ENCODE assay signal across 16 cellular contexts in genomic region chr1:21267191-21268077, GRCh38. TPM values are rescaled to one million over a fixed set of nuclear protein-coding genes. Genes with fewer than 3 reads are reported as not detected.
A peak's percentile ranks its signal among the peaks of the same experiment; 100 is the strongest.
DNase-seq lines count a peak whose midpoint lies in the region; ATAC-seq and TF ChIP-seq lines count a peak whose summit lies in the region.
"Had no signal": no experiment of that assay in that cellular context is flagged by ENCODE, and none has a peak within 500 bp of the region (broad histone marks: within the 10 kb centered on the region; RNA-seq: fewer than 3 reads in every experiment).

No MANE protein-coding gene starts in this region.

- no peaks in the 10 kb centered on the region for H3K9me3 Mint-ChIP-seq in memory B cell
- H3K9me3 Mint-ChIP-seq: activated T-helper 1 cell treated with anti-CD3 and anti-CD28 coated beads, Interleukin-12 subunit alpha, Interleukin-12 subunit beta, Interleukin-2, Interleukin-4 antibody, amounts not matched to agents 30 ng/mL and 10 ng/mL and 1 ng/mL, durations not matched to agents 14 hours and 24 hours and 36 hours had no signal

- no peak overlapping the region for H3K4me3 Mint-ChIP-seq in memory B cell
- H3K4me3 Mint-ChIP-seq: activated T-helper 1 cell treated with anti-CD3 and anti-CD28 coated beads, Interleukin-12 subunit alpha, Interleukin-12 subunit beta, Interleukin-2, Interleukin-4 antibody, amounts not matched to agents 30 ng/mL and 10 ng/mL and 1 ng/mL, durations not matched to agents 14 hours and 24 hours and 36 hours had no signal

- no peak for ATAC-seq in right cardiac atrium
- ATAC-seq in left ventricle myocardium superior, result no peak
- no peak for ATAC-seq in memory B cell (ENCODE audit: low read depth)

- intact Hi-C loops in right cardiac atrium (cut with DNase I) (loop anchor here in 1 of 4 donors (10.0 kb wide), 1 partner anchor 57 kb away; no protein-coding TSS in a partner anchor), left ventricle myocardium superior (cut with micrococcal nuclease) (loop anchor here (5.0 kb wide), 1 partner anchor 65 kb away; no protein-coding TSS in a partner anchor), sigmoid colon (cut with DNase I) (no loop called here)

- no peak overlapping the region for H3K4me3 ChIP-seq in right cardiac atrium (ENCODE audit: low read length)
- no peak overlapping the region for H3K4me3 ChIP-seq in BE2C (ENCODE audit: low read depth, low read length)
- H3K4me3 ChIP-seq in sigmoid colon, result no peak overlapping the region
- H3K4me3 ChIP-seq: BLaER1 had no signal

- peaks cover 8% of the 10 kb centered on the region for H3K4me1 Mint-ChIP-seq in memory B cell

- TF ChIP-seq CTCF in BE2C (IDR thresholded peaks at IDR 0.05; ENCODE audit: low read depth, low read length) (no peak), sigmoid colon (IDR thresholded peaks at IDR 0.05) (no peak)

- H3K4me1 ChIP-seq in right cardiac atrium (ENCODE audit: control insufficient read depth, insufficient read depth, low read length) (peaks cover 36% of the 10 kb centered on the region), BE2C (peaks cover 4% of the 10 kb centered on the region), sigmoid colon (peaks cover 0 to 40% (median 35%) of the 10 kb centered on the region in 4 donors)

- H3K36me3 ChIP-seq in BE2C (peaks cover 20% of the 10 kb centered on the region), sigmoid colon (peaks cover 18 to 71% (median 47%) of the 10 kb centered on the region in 4 donors)

- TF ChIP-seq POLR2A in sigmoid colon (IDR thresholded peaks at IDR 0.05), result no peak

- H3K36me3 Mint-ChIP-seq in memory B cell, result peaks cover 17% of the 10 kb centered on the region

- no peaks in the 10 kb centered on the region for H3K27me3 Mint-ChIP-seq in memory B cell

- H3K27me3 ChIP-seq in right cardiac atrium (ENCODE audit: control insufficient read depth, insufficient read depth) (no peaks in the 10 kb centered on the region), BE2C (no peaks in the 10 kb centered on the region), sigmoid colon (no peaks in the 10 kb centered on the region)
- H3K27me3 ChIP-seq: BLaER1 had no signal

- H3K27ac Mint-ChIP-seq in memory B cell, result peak overlapping the region; percentile 12
- H3K27ac Mint-ChIP-seq: activated T-helper 1 cell treated with anti-CD3 and anti-CD28 coated beads, Interleukin-12 subunit alpha, Interleukin-12 subunit beta, Interleukin-2, Interleukin-4 antibody, amounts not matched to agents 30 ng/mL and 10 ng/mL and 1 ng/mL, durations not matched to agents 14 hours and 24 hours and 36 hours had no signal

- 87% methylated on average over 16 of the region's 16 CpGs for WGBS in right cardiac atrium
- WGBS in sigmoid colon, 2 donors, result 92 to 96% methylated on average over 16 of the region's 16 CpGs

- peak overlapping the region; percentile 22 for H3K27ac ChIP-seq in right cardiac atrium (ENCODE audit: low read length)
- no peak overlapping the region for H3K27ac ChIP-seq in sigmoid colon
- H3K27ac ChIP-seq: 22Rv1, BLaER1 had no signal

- TF ChIP-seq EP300 in sigmoid colon (IDR thresholded peaks at IDR 0.05), result no peak

- H3K9me3 ChIP-seq in right cardiac atrium (ENCODE audit: control insufficient read depth, low read length), result no peaks in the 10 kb centered on the region
- no peaks in the 10 kb centered on the region for H3K9me3 ChIP-seq in BE2C
- H3K9me3 ChIP-seq in sigmoid colon, result no peaks in the 10 kb centered on the region

- DNase-seq in NCI-H146 (lab: John Stamatoyannopoulos, UW) (peak; percentile 28), NCI-H146 treated with DMSO at 0.1 percent for 48 hours (lab: John Stamatoyannopoulos, UW; ENCODE audit: unreplicated experiment) (no peak), right cardiac atrium (peak in 2 of 3 donors; percentile 9 to 16), left ventricle myocardium superior (no peak), memory B cell (ENCODE audit: low spot score in 2 of 2) (no peak), BE2C (no peak), NCI-H2107 treated with DMSO at 0.1 percent for 48 hours (lab: John Stamatoyannopoulos, UW; ENCODE audit: unreplicated experiment) (no peak), sigmoid colon (no peak)
- DNase-seq: activated CD4-positive, alpha-beta T cell treated with anti-CD3 and anti-CD28 coated beads, Interleukin-2, amount 50 U/mL, for 48 hours; amygdala; cortex of kidney; GOT3; NCI-H524 treated with DMSO at 0.1 percent for 48 hours had no signal

RNA-seq across cellular contexts. Expression of gene ECE1, which starts 22.8 kb away (rescaled TPM):
- 100 to 1,000 TPM in 3 of 4 donors, 10 to 100 TPM in 1; 99.1 to 158 (median 114) TPM for total RNA-seq in right cardiac atrium
- polyA plus RNA-seq in right cardiac atrium, result 76.2 TPM
- total RNA-seq in left ventricle myocardium superior, result 43.3 TPM
- 52.5 TPM for polyA plus RNA-seq in BE2C (2012; ENCODE audit: insufficient read depth, insufficient read length, low read depth)
- 100 to 1,000 TPM in 1 of 4 donors, 10 to 100 TPM in 3; 62.9 to 112 (median 80.8) TPM for total RNA-seq in sigmoid colon
- 10 to 100 TPM; 10.2 to 73.8 (median 13.6) TPM for polyA plus RNA-seq in sigmoid colon

Comparison
In these comparisons a context has a peak if more than half of its experiments do, and no peak if none do; other contexts are left out.
1. DNase-seq: peak in NCI-H146 (single experiment) and right cardiac atrium (2 of 3); none in NCI-H146 treated with DMSO at 0.1 percent for 48 hours (single experiment), left ventricle myocardium superior (single experiment), memory B cell (0 of 2), BE2C (single experiment), NCI-H2107 treated with DMSO at 0.1 percent for 48 hours (single experiment) and sigmoid colon (single experiment).